ENCODE assay signal across 29 cellular contexts in the genomic region with DNA sequence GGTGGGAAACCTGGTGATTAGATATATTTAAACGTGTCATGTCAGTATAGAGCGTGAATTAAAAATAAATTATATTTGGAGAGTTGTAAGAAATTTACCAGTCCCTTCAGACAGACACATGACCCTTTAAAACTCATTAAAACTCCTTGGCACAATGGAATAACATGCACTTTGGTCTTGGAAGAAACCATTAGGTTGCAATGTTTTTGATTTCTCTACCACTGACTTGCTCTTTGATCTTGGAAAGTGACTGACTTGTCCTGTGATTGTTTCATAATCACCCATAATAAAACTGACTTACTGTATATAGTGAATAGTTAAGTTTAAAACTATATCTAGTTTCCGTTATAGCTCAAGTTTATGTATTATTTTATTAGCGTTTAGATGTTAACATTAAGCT. TPM values are rescaled to one million over a fixed set of nuclear protein-coding genes. Genes with fewer than 3 reads are reported as not detected.
DNase-seq lines count a peak whose midpoint lies in the region; ATAC-seq, FAIRE-seq and TF ChIP-seq lines count a peak whose summit lies in the region.
"Had no signal": no experiment of that assay in that cellular context is flagged by ENCODE, and none has a peak within 500 bp of the region (broad histone marks: within the 10 kb centered on the region; RNA-seq: fewer than 3 reads in every experiment).

No MANE protein-coding gene starts in this region.

- H3K4me2 ChIP-seq in A549: no peak overlapping the region
- H3K4me2 ChIP-seq in astrocyte (ENCODE audit: low read length): no peak overlapping the region
- H3K4me2 ChIP-seq: BLaER1 had no signal

- H3K27ac Mint-ChIP-seq in astrocyte (ENCODE audit: unreplicated experiment): no peak overlapping the region
- no peak overlapping the region for H3K27ac Mint-ChIP-seq in stimulated activated memory B cell treated with anti-CD40 and anti-IgM and Interleukin-4, amounts not matched to agents 10 μg/mL and 1 μg/mL and 100 μg/mL, for 72 hours
- H3K27ac Mint-ChIP-seq: activated naive CD4-positive, alpha-beta T cell treated with anti-CD3 and anti-CD28 coated beads, Interleukin-2, amount 50 U/mL, for 24 hours had no signal

- H3K9me3 Mint-ChIP-seq in astrocyte (ENCODE audit: unreplicated experiment): no peaks in the 10 kb centered on the region
- no peaks in the 10 kb centered on the region for H3K9me3 Mint-ChIP-seq in stimulated activated memory B cell treated with anti-CD40 and anti-IgM and Interleukin-4, amounts not matched to agents 10 μg/mL and 1 μg/mL and 100 μg/mL, for 72 hours
- H3K9me3 Mint-ChIP-seq: activated naive CD4-positive, alpha-beta T cell treated with anti-CD3 and anti-CD28 coated beads, Interleukin-2, amount 50 U/mL, for 24 hours had no signal

- H2AFZ ChIP-seq in astrocyte (ENCODE audit: low read depth, low read length): no peak overlapping the region

- no peak overlapping the region for H3K9ac ChIP-seq in astrocyte (ENCODE audit: low read length)
- H3K9ac ChIP-seq: BLaER1 had no signal

- WGBS in A549 (ENCODE audit: missing lambda C conversion rate): 80% methylated on average over 4 of the region's 4 CpGs
- 21 to 54% methylated on average over 4 of the region's 4 CpGs for WGBS in sigmoid colon, 2 donors

- TF ChIP-seq CTCF in A549 (IDR thresholded peaks at IDR 0.05) (no peak), astrocyte (IDR thresholded peaks at IDR 0.05; ENCODE audit: insufficient read depth, low read depth, low read length) (no peak), sigmoid colon (IDR thresholded peaks at IDR 0.05) (no peak)

- no peak overlapping the region for H3K27ac ChIP-seq in A549
- H3K27ac ChIP-seq in astrocyte (ENCODE audit: low read depth, low read length): no peak overlapping the region
- H3K27ac ChIP-seq in sigmoid colon: peak overlapping the region; percentile 94 to 99 (median 97)
- H3K27ac ChIP-seq: BLaER1, ovary, SJSA1, WERI-Rb-1 had no signal

- H3K4me3 Mint-ChIP-seq in astrocyte (ENCODE audit: unreplicated experiment): no peak overlapping the region
- H3K4me3 Mint-ChIP-seq in stimulated activated memory B cell treated with anti-CD40 and anti-IgM and Interleukin-4, amounts not matched to agents 10 μg/mL and 1 μg/mL and 100 μg/mL, for 72 hours: no peak overlapping the region
- H3K4me3 Mint-ChIP-seq: activated naive CD4-positive, alpha-beta T cell treated with anti-CD3 and anti-CD28 coated beads, Interleukin-2, amount 50 U/mL, for 24 hours had no signal

- DNase-seq in A549 (ENCODE audit: low read depth in 1 of 2, low spot score in 1 of 2) (no peak), astrocyte (ENCODE audit: low read depth) (no peak), left colon (no peak), sigmoid colon (no peak), iPS-NIHi11 (ENCODE audit: low spot score) (no peak)
- DNase-seq: activated CD4-positive, alpha-beta T cell treated with anti-CD3 and anti-CD28 coated beads for 48 hours; amygdala; DMS153; effector CD4-positive, alpha-beta T cell; NCI-H1436 treated with DMSO at 0.1 percent for 48 hours; NCI-H2081 treated with DMSO at 0.1 percent for 48 hours; ovary; right cardiac atrium; RPMI8226; stimulated activated CD4-positive, alpha-beta T cell treated with anti-CD3 and anti-CD28 coated beads, Interleukin-12 subunit alpha, Interleukin-12 subunit beta, amount 100 ng/mL, for 4 hours; stimulated activated CD4-positive, alpha-beta T cell treated with anti-CD3 and anti-CD28 coated beads, Interleukin-2, amount 100 ng/mL, for 48 hours; T1000; trophoblast cell; WERI-Rb-1 had no signal

- H3K4me3 ChIP-seq in A549 (no peak overlapping the region), astrocyte (ENCODE audit: insufficient read depth, low read depth, low read length) (no peak overlapping the region), sigmoid colon (no peak overlapping the region)
- H3K4me3 ChIP-seq: BLaER1, HAP-1, lung, ovary, SJSA1 had no signal

- no peaks in the 10 kb centered on the region for H3K9me3 ChIP-seq in A549
- no peaks in the 10 kb centered on the region for H3K9me3 ChIP-seq in astrocyte (ENCODE audit: insufficient read depth, low read depth, low read length)
- no peaks in the 10 kb centered on the region for H3K9me3 ChIP-seq in sigmoid colon
- H3K9me3 ChIP-seq: BLaER1, HAP-1, ovary, SJSA1 had no signal

- no peaks in the 10 kb centered on the region for H3K79me2 ChIP-seq in astrocyte (ENCODE audit: insufficient read depth, low read length)

- peaks cover 5% of the 10 kb centered on the region for H3K4me1 Mint-ChIP-seq in astrocyte (ENCODE audit: low read depth, unreplicated experiment)
- H3K4me1 Mint-ChIP-seq in stimulated activated memory B cell treated with anti-CD40 and anti-IgM and Interleukin-4, amounts not matched to agents 10 μg/mL and 1 μg/mL and 100 μg/mL, for 72 hours: no peaks in the 10 kb centered on the region
- H3K4me1 Mint-ChIP-seq: activated naive CD4-positive, alpha-beta T cell treated with anti-CD3 and anti-CD28 coated beads, Interleukin-2, amount 50 U/mL, for 24 hours had no signal

- CTCF ChIA-PET in A549 (lab: Yijun Ruan, JAX): no interaction called here

- H3K36me3 ChIP-seq in astrocyte (ENCODE audit: insufficient read depth, low read length) (no peaks in the 10 kb centered on the region), sigmoid colon (no peaks in the 10 kb centered on the region)
- H3K36me3 ChIP-seq: BLaER1, HAP-1, ovary, SJSA1, WERI-Rb-1 had no signal

- H3K27me3 ChIP-seq in astrocyte (ENCODE audit: insufficient read depth, low read length) (no peaks in the 10 kb centered on the region), sigmoid colon (no peaks in the 10 kb centered on the region)
- H3K27me3 ChIP-seq: ovary, SJSA1 had no signal

- no peaks in the 10 kb centered on the region for H3K27me3 Mint-ChIP-seq in astrocyte (ENCODE audit: low read depth, unreplicated experiment)
- H3K27me3 Mint-ChIP-seq in stimulated activated memory B cell treated with anti-CD40 and anti-IgM and Interleukin-4, amounts not matched to agents 10 μg/mL and 1 μg/mL and 100 μg/mL, for 72 hours: no peaks in the 10 kb centered on the region
- H3K27me3 Mint-ChIP-seq: activated naive CD4-positive, alpha-beta T cell treated with anti-CD3 and anti-CD28 coated beads, Interleukin-2, amount 50 U/mL, for 24 hours had no signal

- POLR2A ChIA-PET in A549 (lab: Yijun Ruan, JAX): no interaction called here

- no peaks in the 10 kb centered on the region for H3K36me3 Mint-ChIP-seq in astrocyte (ENCODE audit: low read depth, unreplicated experiment)
- H3K36me3 Mint-ChIP-seq in stimulated activated memory B cell treated with anti-CD40 and anti-IgM and Interleukin-4, amounts not matched to agents 10 μg/mL and 1 μg/mL and 100 μg/mL, for 72 hours: no peaks in the 10 kb centered on the region
- H3K36me3 Mint-ChIP-seq: activated naive CD4-positive, alpha-beta T cell treated with anti-CD3 and anti-CD28 coated beads, Interleukin-2, amount 50 U/mL, for 24 hours had no signal

- H3K4me1 ChIP-seq in A549 (peaks cover 22% of the 10 kb centered on the region), astrocyte (ENCODE audit: insufficient read depth, low read length) (peaks cover 11% of the 10 kb centered on the region), sigmoid colon (peaks cover 0 to 81% (median 30%) of the 10 kb centered on the region in 4 donors)

- intact Hi-C loops in left colon (cut with DNase I, micrococcal nuclease) (no loop called here), sigmoid colon (cut with DNase I) (no loop called here)

- no peak for TF ChIP-seq RAD21 in A549 (conservative IDR thresholded peaks at IDR 0.05 in 1 of 2, IDR thresholded peaks at IDR 0.05 in 1 of 2)

- ATAC-seq in A549: no peak
- peak; percentile 91 for ATAC-seq in left colon
- no peak for ATAC-seq in GM19351 (IDR thresholded peaks at IDR 0.05; ENCODE audit: unreplicated experiment)
- ATAC-seq in HG03095 (IDR thresholded peaks at IDR 0.05; ENCODE audit: unreplicated experiment): no peak
- no peak for ATAC-seq in stimulated activated memory B cell treated with anti-CD40 and anti-IgM and Interleukin-4, amounts not matched to agents 10 μg/mL and 1 μg/mL and 100 μg/mL, for 72 hours

- TF ChIP-seq EP300 in A549 (IDR thresholded peaks at IDR 0.05): no peak
- no peak for TF ChIP-seq EP300 in sigmoid colon (IDR thresholded peaks at IDR 0.05)

- FAIRE-seq in A549 (lab: Jason Lieb, UNC): peak; percentile 89
- FAIRE-seq in astrocyte (lab: Jason Lieb, UNC): peak; percentile 96
- FAIRE-seq: keratinocyte had no signal

- TF ChIP-seq POLR2A in A549 (IDR thresholded peaks at IDR 0.05; ENCODE audit: low read length) (no peak), sigmoid colon (IDR thresholded peaks at IDR 0.05) (no peak)

- H4K20me1 ChIP-seq in astrocyte (ENCODE audit: insufficient read depth, low read length): no peaks in the 10 kb centered on the region

TF ChIP-seq in A549, 52 proteins besides CTCF, POLR2A, EP300 and RAD21 (continues in another document):
- TF ChIP-seq, protein P1, sequence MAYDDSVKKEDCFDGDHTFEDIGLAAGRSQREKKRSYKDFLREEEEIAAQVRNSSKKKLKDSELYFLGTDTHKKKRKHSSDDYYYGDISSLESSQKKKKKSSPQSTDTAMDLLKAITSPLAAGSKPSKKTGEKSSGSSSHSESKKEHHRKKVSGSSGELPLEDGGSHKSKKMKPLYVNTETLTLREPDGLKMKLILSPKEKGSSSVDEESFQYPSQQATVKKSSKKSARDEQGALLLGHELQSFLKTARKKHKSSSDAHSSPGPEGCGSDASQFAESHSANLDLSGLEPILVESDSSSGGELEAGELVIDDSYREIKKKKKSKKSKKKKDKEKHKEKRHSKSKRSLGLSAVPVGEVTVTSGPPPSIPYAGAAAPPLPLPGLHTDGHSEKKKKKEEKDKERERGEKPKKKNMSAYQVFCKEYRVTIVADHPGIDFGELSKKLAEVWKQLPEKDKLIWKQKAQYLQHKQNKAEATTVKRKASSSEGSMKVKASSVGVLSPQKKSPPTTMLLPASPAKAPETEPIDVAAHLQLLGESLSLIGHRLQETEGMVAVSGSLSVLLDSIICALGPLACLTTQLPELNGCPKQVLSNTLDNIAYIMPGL (CRISPR knock-in tag; IDR thresholded peaks at IDR 0.05; ENCODE audit: borderline replicate concordance): no peak
- TF ChIP-seq HOXB13 (CRISPR knock-in tag; IDR thresholded peaks at IDR 0.05; ENCODE audit: low read depth) (no peak), FOXS1 (CRISPR knock-in tag; IDR thresholded peaks at IDR 0.05) (no peak), RCOR1 (IDR thresholded peaks at IDR 0.05; ENCODE audit: low read depth, low read length) (no peak), JUN (IDR thresholded peaks at IDR 0.05) (no peak), NR3C1 (IDR thresholded peaks at IDR 0.05) (no peak), FOSB (CRISPR knock-in tag; IDR thresholded peaks at IDR 0.05) (no peak), ZNF302 (CRISPR knock-in tag; IDR thresholded peaks at IDR 0.05) (no peak)

RNA-seq across cellular contexts. Expression of a gene that starts 35.8 kb away (rescaled TPM):
- polyA plus RNA-seq in A549 (2011; rRNA removed): 32.2 and 38.5 TPM in 2 replicates
- 7.9 and 11.0 TPM in 2 replicates for polyA plus RNA-seq in A549 (2012; cell fraction: cytosol; rRNA removed)
- 7.3 and 7.5 TPM in 2 replicates for polyA plus RNA-seq in A549 (2012; cell fraction: nucleus; rRNA removed)
- 25.6 to 40.7 TPM (median 31.6 TPM) in 3 replicates for polyA plus RNA-seq in A549 (2017; fragmentation: RNase III; extraction: RNeasy Plus Mini Kit Qiagen cat#74134 plus additional on column Dnase treatment)
- 30.5 and 34.9 TPM in 2 replicates for polyA minus RNA-seq in A549 (2011; rRNA and poly(A)+ RNA removed)
- total RNA-seq in astrocyte: 100 and 115 TPM in 2 replicates
- 100 to 1,000 TPM in 1 of 2 donors, 10 to 100 TPM in 1; 24.8 to 175 TPM for total RNA-seq in left colon
- 1,000 to 10,000 TPM in 3 of 4 donors, 100 to 1,000 TPM in 1; 701 to 1,465 (median 1,246) TPM for total RNA-seq in sigmoid colon
- polyA plus RNA-seq in sigmoid colon: 10 to 100 TPM; 27.0 to 73.3 (median 42.2) TPM
- total RNA-seq: HT-29 had no signal

Comparison
In these comparisons a context has a peak if more than half of its experiments do, and no peak if none do; other contexts are left out.
1. H3K27ac ChIP-seq: peak in sigmoid colon (4 of 4); none in A549 (0 of 2) and astrocyte (single experiment).